ENCODE assay signal across 18 cellular contexts in the genomic region with DNA sequence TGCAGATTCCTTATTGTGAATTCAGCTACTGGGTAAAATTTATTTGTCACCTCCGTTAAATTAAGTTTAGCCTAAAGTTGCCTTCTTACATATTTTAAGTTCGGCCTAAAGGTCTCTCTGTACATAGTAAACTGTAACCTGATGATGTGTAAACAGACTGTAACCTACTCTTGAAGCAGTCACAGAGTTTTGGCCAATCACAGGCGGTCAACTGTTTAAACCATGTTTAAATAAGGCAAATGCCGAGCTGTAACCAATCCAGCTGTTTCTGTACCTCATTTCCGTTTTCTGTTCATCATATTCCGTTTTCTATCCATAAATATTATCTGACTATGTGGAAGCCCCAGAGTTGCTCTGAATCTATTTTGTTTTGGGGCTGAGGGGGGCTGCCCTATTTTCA. TPM values are rescaled to one million over a fixed set of nuclear protein-coding genes. Genes with fewer than 3 reads are reported as not detected.
DNase-seq lines count a peak whose midpoint lies in the region; ATAC-seq and TF ChIP-seq lines count a peak whose summit lies in the region.
"Had no signal": no experiment of that assay in that cellular context is flagged by ENCODE, and none has a peak within 500 bp of the region (broad histone marks: within the 10 kb centered on the region; RNA-seq: fewer than 3 reads in every experiment).

No MANE protein-coding gene starts in this region.

- POLR2A ChIA-PET in PC-3 (lab: Charles Lee; ENCODE audit: unreplicated experiment), result no interaction called here

- no peaks in the 10 kb centered on the region for H3K9me2 ChIP-seq in PC-3 (replicated peaks; ENCODE audit: low read length)

- BruUV-seq in PC-3 (replicated peaks; lab: Mats Ljungman, UMichigan), result no TSS peak

- H3K27me3 ChIP-seq in PC-3 (ENCODE audit: low read length) (no peaks in the 10 kb centered on the region), breast epithelium (peaks cover 0 to 28% of the 10 kb centered on the region in 2 donors), mesendoderm (ENCODE audit: insufficient read depth, low read length, poor library complexity) (peaks cover 4% of the 10 kb centered on the region)

- CTCF ChIA-PET in PC-3 (lab: Charles Lee), result interaction anchor here (1.1 kb wide), 1 partner anchor 95 kb away, joined by 4 read pairs; no protein-coding TSS in a partner anchor

- H3K4me1 ChIP-seq in PC-3 (ENCODE audit: insufficient read depth, low read length) (peaks cover 36% of the 10 kb centered on the region), breast epithelium (no peaks in the 10 kb centered on the region), mesendoderm (ENCODE audit: control insufficient read depth, low read depth, low read length) (peaks cover 2% of the 10 kb centered on the region)
- H3K4me1 ChIP-seq: HAP-1 had no signal

- H3K4ac ChIP-seq in mesendoderm (ENCODE audit: low read depth, low read length), result no peak overlapping the region

- H3K4me2 ChIP-seq in PC-3 (ENCODE audit: low read length) (peak overlapping the region; percentile 4; the same call in 1 of the 2 replicates), mesendoderm (ENCODE audit: low read length) (no peak overlapping the region)

- no peak overlapping the region for H4K8ac ChIP-seq in mesendoderm (ENCODE audit: low read depth, low read length)

- H3K9ac ChIP-seq in PC-3 (ENCODE audit: low read length), result no peak overlapping the region
- no peak overlapping the region for H3K9ac ChIP-seq in mesendoderm (ENCODE audit: low read length)

- H3F3A ChIP-seq in PC-3 (ENCODE audit: low read length, unreplicated experiment), result no peaks in the 10 kb centered on the region

- peak; percentile 28 for DNase-seq in DMS53 (lab: John Stamatoyannopoulos, UW)
- peak; percentile 11 for DNase-seq in DMS53 treated with DMSO at 0.1 percent for 48 hours (lab: John Stamatoyannopoulos, UW; ENCODE audit: unreplicated experiment)
- DNase-seq in PC-3, result peak; percentile 70
- no peak for DNase-seq in breast epithelium (ENCODE audit: low spot score in 2 of 2)
- DNase-seq in mesendoderm, result no peak
- DNase-seq in NCI-H2081 treated with DMSO at 0.1 percent for 48 hours (lab: John Stamatoyannopoulos, UW), result no peak
- DNase-seq: C1 segment of cervical spinal cord; Calu3; CD4-positive, alpha-beta memory T cell; COR-L47; DMS79; EL; GDM1; GOT3; HFFc6 had no signal

- H3K18ac ChIP-seq in mesendoderm (ENCODE audit: low read length), result no peak overlapping the region

- H3K56ac ChIP-seq in mesendoderm (ENCODE audit: low read length), result no peak overlapping the region

- no peak overlapping the region for H4K5ac ChIP-seq in mesendoderm (ENCODE audit: low read length)

- H3K36me3 ChIP-seq in PC-3 (ENCODE audit: low read depth, low read length) (no peaks in the 10 kb centered on the region), breast epithelium (no peaks in the 10 kb centered on the region), mesendoderm (ENCODE audit: control insufficient read depth, insufficient read depth, low read length) (no peaks in the 10 kb centered on the region)
- H3K36me3 ChIP-seq: HAP-1 had no signal

- no peak overlapping the region for H2BK120ac ChIP-seq in mesendoderm (ENCODE audit: low read depth, low read length)

- TF ChIP-seq CTCF in PC-3 (conservative IDR thresholded peaks at IDR 0.05; ENCODE audit: low read depth, low read length), result no peak
- TF ChIP-seq CTCF in breast epithelium (IDR thresholded peaks at IDR 0.05), result no peak

- ATAC-seq in PC-3, result peak; percentile 43; the same call in 1 of the 2 replicates

- TF ChIP-seq POLR2A in breast epithelium (IDR thresholded peaks at IDR 0.05), result no peak

- no CpG with 5 or more reads among the region's 6 CpGs for WGBS in mesendoderm (ENCODE audit: extremely low coverage, insufficient coverage, low lambda C conversion rate)

- peaks cover 13% of the 10 kb centered on the region for H3K79me2 ChIP-seq in PC-3 (ENCODE audit: low read length)
- no peaks in the 10 kb centered on the region for H3K79me2 ChIP-seq in mesendoderm (ENCODE audit: control insufficient read depth, insufficient read depth, low read length)

- no peak overlapping the region for H2BK15ac ChIP-seq in mesendoderm (replicated peaks; ENCODE audit: low read depth)

- H3K4me3 ChIP-seq in PC-3 (ENCODE audit: low read length) (no peak overlapping the region), breast epithelium (no peak overlapping the region), mesendoderm (ENCODE audit: low read length) (no peak overlapping the region)
- H3K4me3 ChIP-seq: HAP-1 had no signal

- H3K79me1 ChIP-seq in mesendoderm (ENCODE audit: low read length), result no peaks in the 10 kb centered on the region

- H3K23ac ChIP-seq in mesendoderm (ENCODE audit: low read length), result no peak overlapping the region

- H2AFZ ChIP-seq in PC-3 (ENCODE audit: low read length), result peak overlapping the region; percentile 39; the same call in 1 of the 2 replicates

- intact Hi-C loops in PC-3 (cut with micrococcal nuclease) (loop anchor here (5.0 to 10.0 kb wide), 3 partner anchors 84 to 383 kb away; no protein-coding TSS in a partner anchor), breast epithelium (cut with DNase I; ENCODE audit: low total_unique reads) (no loop called here)

- H3K9me3 ChIP-seq in PC-3 (ENCODE audit: low read length), result no peaks in the 10 kb centered on the region
- H3K9me3 ChIP-seq in breast epithelium, result no peaks in the 10 kb centered on the region

- H2AK5ac ChIP-seq in mesendoderm (ENCODE audit: low read length), result no peak overlapping the region

- no peak overlapping the region for H2BK5ac ChIP-seq in mesendoderm (ENCODE audit: low read length)

- H3K27ac ChIP-seq in PC-3 (ENCODE audit: low read length) (peak overlapping the region; percentile 35), breast epithelium (no peak overlapping the region), mesendoderm (ENCODE audit: low read depth, low read length) (no peak overlapping the region)

- no peaks in the 10 kb centered on the region for H4K20me1 ChIP-seq in PC-3 (ENCODE audit: low read length)

RNA-seq across cellular contexts. Expression of gene ADAMTSL3, which starts 2.4 kb away (rescaled TPM):
- 7.9 and 10.9 TPM in 2 replicates for total RNA-seq in PC-3 (2014; rRNA removed)
- total RNA-seq in breast epithelium, result 1 to 10 TPM; 1.8 to 3.9 (median 2.7) TPM
- polyA plus RNA-seq in mesendoderm (2013, experiment 1 of 2), result 0.38 TPM
- polyA plus RNA-seq in mesendoderm (2013, experiment 2 of 2), result 0.49 TPM
- total RNA-seq: A172; CD4-positive, alpha-beta memory T cell; HFFc6 had no signal
- polyA plus RNA-seq: BJ; CD4-positive, alpha-beta memory T cell had no signal

Comparison
In these comparisons a context has a peak if more than half of its experiments do, and no peak if none do; other contexts are left out.
1. DNase-seq: peak in DMS53 (single experiment), DMS53 treated with DMSO at 0.1 percent for 48 hours (single experiment) and PC-3 (single experiment); none in breast epithelium (0 of 2), mesendoderm (single experiment) and NCI-H2081 treated with DMSO at 0.1 percent for 48 hours (single experiment).